Comparison of ENCODE assay signal across 10 cellular contexts in genomic region chr7:30846378-30846777, GRCh38.
DNase-seq lines count a peak whose midpoint lies in the region; ATAC-seq lines count a peak whose summit lies in the region.
"Had no signal": no experiment of that assay in that cellular context is flagged by ENCODE, and none has a peak within 500 bp of the region (broad histone marks: within the 10 kb centered on the region; RNA-seq: fewer than 3 reads in every experiment).

No MANE protein-coding gene starts in this region.

- H3K36me3 Mint-ChIP-seq in activated naive CD4-positive, alpha-beta T cell treated with anti-CD3 and anti-CD28 coated beads, Interleukin-2, amount 50 U/mL, for 72 hours: no peaks in the 10 kb centered on the region

- no peak overlapping the region for H3K27ac Mint-ChIP-seq in activated naive CD4-positive, alpha-beta T cell treated with anti-CD3 and anti-CD28 coated beads, Interleukin-2, amount 50 U/mL, for 72 hours

- DNase-seq in A172 (ENCODE audit: low spot score): peak; percentile 21
- DNase-seq in NCI-H226: peak; percentile 46
- peak; percentile 19 for DNase-seq in putamen (ENCODE audit: low spot score)
- DNase-seq in activated naive CD4-positive, alpha-beta T cell treated with anti-CD3 and anti-CD28 coated beads, Interleukin-2, amount 50 U/mL, for 72 hours (ENCODE audit: low spot score in 2 of 2): no peak
- DNase-seq in HUDEP-2 (lab: John Stamatoyannopoulos, UW; ENCODE audit: unreplicated experiment in 76 of 76): no peak
- DNase-seq: activated T-cell treated with anti-CD3 and anti-CD28 coated beads, Interleukin-2, amount 50 U/mL, for 4 hours; central memory CD4-positive, alpha-beta T cell had no signal

- ATAC-seq in esophagus mucosa (peak; percentile 92), HG02588 (IDR thresholded peaks at IDR 0.05; ENCODE audit: unreplicated experiment) (no peak), HG03520 (IDR thresholded peaks at IDR 0.05; ENCODE audit: unreplicated experiment) (no peak)
- no peak for ATAC-seq in activated naive CD4-positive, alpha-beta T cell treated with anti-CD3 and anti-CD28 coated beads, Interleukin-2, amount 50 U/mL, for 72 hours
- ATAC-seq: activated T-cell treated with anti-CD3 and anti-CD28 coated beads, Interleukin-2, amount 50 U/mL, for 4 hours had no signal

- H3K9me3 Mint-ChIP-seq in activated naive CD4-positive, alpha-beta T cell treated with anti-CD3 and anti-CD28 coated beads, Interleukin-2, amount 50 U/mL, for 72 hours: no peaks in the 10 kb centered on the region
- H3K9me3 Mint-ChIP-seq: activated T-cell treated with anti-CD3 and anti-CD28 coated beads, Interleukin-2, amount 50 U/mL, for 4 hours had no signal

Comparison
In these comparisons a context has a peak if more than half of its experiments do, and no peak if none do; other contexts are left out.
1. DNase-seq: peak in A172 (single experiment), NCI-H226 (single experiment) and putamen (single experiment); none in activated naive CD4-positive, alpha-beta T cell treated with anti-CD3 and anti-CD28 coated beads, Interleukin-2, amount 50 U/mL, for 72 hours (0 of 2) and HUDEP-2 (0 of 76).